ENCODE assay signal across 8 cellular contexts in genomic region chr9:135500071-135500524, GRCh38. TPM values are rescaled to one million over a fixed set of nuclear protein-coding genes. Genes with fewer than 3 reads are reported as not detected.
DNase-seq lines count a peak whose midpoint lies in the region; ATAC-seq, FAIRE-seq and TF ChIP-seq lines count a peak whose summit lies in the region.

No MANE protein-coding gene starts in this region.

- WGBS in GM12878 (ENCODE audit: insufficient coverage, insufficient replicate concordance, low lambda C conversion rate, missing lambda C conversion rate), result under 1% methylated on average over 23 of the region's 29 CpGs

- H3K4me3 ChIP-seq in HUES48 (ENCODE audit: low read depth, low read length), result peak overlapping the region; percentile 92
- H3K4me3 ChIP-seq in GM12878, result peak overlapping the region; percentile 78
- peak overlapping the region; percentile 68 to 88 for H3K4me3 ChIP-seq in kidney (ENCODE audit: low read length in 2 of 2)

- H3K4me1 ChIP-seq in HUES48 (ENCODE audit: control insufficient read depth, insufficient read depth, low read length), result peaks cover 16% of the 10 kb centered on the region
- peaks cover 17% of the 10 kb centered on the region for H3K4me1 ChIP-seq in GM12878 (ENCODE audit: control insufficient read depth, insufficient read depth, low read length)
- H3K4me1 ChIP-seq in kidney (ENCODE audit: control insufficient read depth in 1 of 2, insufficient read depth in 1 of 2, low read depth in 1 of 2, low read length in 2 of 2), result peaks cover 8 to 15% of the 10 kb centered on the region in 2 donors

- intact Hi-C loops in GM12878 (cut with micrococcal nuclease; ENCODE audit: unreplicated experiment), result no loop called here
- intact Hi-C loops in kidney (cut with DNase I), result no loop called here

- FAIRE-seq in GM12878 (lab: Jason Lieb, UNC) (no peak), kidney (lab: Jason Lieb, UNC) (no peak), GM19239 (lab: Jason Lieb, UNC) (no peak)

- peak overlapping the region; percentile 100 for H3K4me2 ChIP-seq in GM12878 (ENCODE audit: control insufficient read depth, insufficient read depth)

- H4K20me1 ChIP-seq in GM12878 (ENCODE audit: control insufficient read depth, insufficient read depth), result peaks cover 4% of the 10 kb centered on the region; the same call in 1 of the 2 replicates

- SMC1A ChIA-PET in GM12878 (lab: Charles Lee; ENCODE audit: uncharacterized antibody, unreplicated experiment), result no interaction called here

- H3K27ac ChIP-seq in HUES48 (ENCODE audit: low read depth, low read length), result no peak overlapping the region
- H3K27ac ChIP-seq in GM12878 (ENCODE audit: control insufficient read depth, insufficient read depth), result no peak overlapping the region
- H3K27ac ChIP-seq in kidney (ENCODE audit: low read depth in 2 of 2, low read length in 2 of 2), result peak overlapping the region; percentile 20 to 71
- H3K27ac ChIP-seq in substantia nigra (ENCODE audit: low read depth, low read length, poor library complexity, severe bottlenecking), result peak overlapping the region; percentile 79

- in situ Hi-C loops in GM12878 (cut with MboI), result no loop called here

- peaks cover 35% of the 10 kb centered on the region for H3K36me3 ChIP-seq in HUES48 (ENCODE audit: control insufficient read depth, insufficient read depth, low read length)
- peaks cover 10 to 22% of the 10 kb centered on the region in 2 experiments; a peak in 3 of 4 replicates for H3K36me3 ChIP-seq in GM12878 (ENCODE audit: control insufficient read depth in 2 of 2, insufficient read depth in 2 of 2, low read length in 1 of 2)
- H3K36me3 ChIP-seq in kidney (ENCODE audit: control insufficient read depth in 1 of 2, insufficient read depth in 2 of 2, low read length in 2 of 2), result peaks cover 12% of the 10 kb centered on the region in 2 donors

- POLR2A ChIA-PET in GM12878 (lab: Charles Lee), result no interaction called here

- H3K27me3 ChIP-seq in HUES48 (ENCODE audit: control insufficient read depth, insufficient read depth, low read length) (no peaks in the 10 kb centered on the region), GM12878 (replicated peaks in 1 of 2; ENCODE audit: control insufficient read depth in 2 of 2, insufficient read depth in 2 of 2, low read length in 1 of 2) (no peaks in the 10 kb centered on the region)

- CTCF ChIA-PET in GM12878 (lab: Yijun Ruan, JAX), result no interaction called here

- DNase-seq in GM12878 (ENCODE audit: low read depth, low spot score) (no peak), kidney (no peak), substantia nigra (lab: John Stamatoyannopoulos, UW) (peak in 3 of 49 donors; percentile 58 to 78 (median 59)), NCI-H446 treated with DMSO at 0.1 percent for 48 hours (lab: John Stamatoyannopoulos, UW) (no peak), GM19239 (ENCODE audit: insufficient read length, low spot score) (no peak)

- no TSS peak for BruUV-seq in GM12878 (replicated peaks; lab: Mats Ljungman, UMichigan)

- TF ChIP-seq POLR2A in GM12878 (IDR thresholded peaks at IDR 0.05; ENCODE audit: low read depth, low read length), result no peak

- ATAC-seq in GM19035 (IDR thresholded peaks at IDR 0.05; ENCODE audit: unreplicated experiment) (peak; percentile 4), GM12878 (peak; percentile 7), HG02973 (IDR thresholded peaks at IDR 0.05; ENCODE audit: unreplicated experiment) (no peak)

- TF ChIP-seq RAD21 in GM12878 (IDR thresholded peaks at IDR 0.05; ENCODE audit: insufficient read depth, low read depth, low read length), result no peak

- peak overlapping the region; percentile 86 for H2AFZ ChIP-seq in GM12878 (ENCODE audit: control insufficient read depth, low read depth, low read length)

- peaks cover 14% of the 10 kb centered on the region for H3K79me2 ChIP-seq in GM12878 (ENCODE audit: control insufficient read depth, insufficient read depth, low read length)

- H3K9me3 ChIP-seq in HUES48 (ENCODE audit: control insufficient read depth, insufficient read depth, low read length) (no peaks in the 10 kb centered on the region), GM12878 (replicated peaks; ENCODE audit: control insufficient read depth, insufficient read depth, low read length) (no peaks in the 10 kb centered on the region), kidney (ENCODE audit: control insufficient read depth in 1 of 2, low read length in 2 of 2) (no peaks in the 10 kb centered on the region)

- no peak for TF ChIP-seq EP300 in GM12878 (IDR thresholded peaks at IDR 0.05; ENCODE audit: borderline replicate concordance in 1 of 2, control insufficient read depth in 1 of 2, low read depth in 2 of 2, low read length in 2 of 2)

- no peak for TF ChIP-seq CTCF in GM12878 (IDR thresholded peaks at IDR 0.05 in 2 of 3, conservative IDR thresholded peaks at IDR 0.05 in 1 of 3; ENCODE audit: control insufficient read depth in 2 of 3, extremely low read depth in 1 of 3, insufficient read depth in 1 of 3, low read depth in 3 of 3, low read length in 3 of 3)
- TF ChIP-seq CTCF in kidney (IDR thresholded peaks at IDR 0.05; ENCODE audit: borderline replicate concordance, extremely low read depth, insufficient read depth), result no peak

- H3K9ac ChIP-seq in HUES48 (ENCODE audit: low read depth, low read length), result no peak overlapping the region
- H3K9ac ChIP-seq in GM12878 (ENCODE audit: control insufficient read depth, insufficient read depth, low read length), result peak overlapping the region; percentile 56
- peak overlapping the region; percentile 34 to 69 for H3K9ac ChIP-seq in kidney (ENCODE audit: low read length in 2 of 2)

- RAD21 ChIA-PET in GM12878 (lab: Charles Lee; ENCODE audit: unreplicated experiment), result no interaction called here

RNA-seq across cellular contexts. Expression of gene MRPS2, which starts 0.4 kb away (rescaled TPM):
- 15.0 and 26.5 TPM in 2 replicates for total RNA-seq in GM12878 (2013; cell fraction: nucleolus; rRNA removed)
- 78.5 and 86.9 TPM in 2 replicates for total RNA-seq in GM12878 (2014; rRNA removed)
- total RNA-seq in GM12878 (2014; rRNA removed; fragmentation: Illumina TruSeq; extraction: Trizol), result 33.4 and 42.2 TPM in 2 replicates
- 63.8 and 67.7 TPM in 2 replicates for total RNA-seq in GM12878 (2021)
- polyA plus RNA-seq in GM12878 (2011; ENCODE audit: low read depth), result 29.0 TPM
- polyA plus RNA-seq in GM12878 (2011; rRNA removed), result 24.1 and 71.4 TPM in 2 replicates
- polyA plus RNA-seq in GM12878 (2011; cell fraction: cytosol; rRNA removed), result 199 and 296 TPM in 2 replicates
- 180 and 192 TPM in 2 replicates for polyA plus RNA-seq in GM12878 (2011; cell fraction: nucleus; rRNA removed)
- 68.7 and 76.0 TPM in 2 replicates for polyA plus RNA-seq in GM12878 (2012)
- 14.3 and 61.9 TPM in 2 replicates for polyA plus RNA-seq in GM12878 (2014; fragmentation: Illumina TruSeq; extraction: Trizol)
- 10 to 100 TPM in 1 of 2 experiments, 1 to 10 TPM in 1; 3.3 to 14.5 TPM for polyA plus RNA-seq in GM12878 (2014; fragmentation: Nextera tagmentation; extraction: Ambion mirVana)
- 103 and 115 TPM in 2 replicates for polyA plus RNA-seq in GM12878 (2014; rRNA removed)
- polyA plus RNA-seq in GM12878 (2016; fragmentation: Nextera tagmentation; extraction: Ambion mirVana), result 100 to 1,000 TPM in 1 of 2 experiments, 10 to 100 TPM in 1; 97.8 to 101 TPM
- 99.2 and 154 TPM in 2 replicates for polyA minus RNA-seq in GM12878 (2011; rRNA and poly(A)+ RNA removed)
- polyA minus RNA-seq in GM12878 (2011; cell fraction: cytosol; rRNA and poly(A)+ RNA removed), result 49.2 and 60.8 TPM in 2 replicates
- 32.9 and 60.4 TPM in 2 replicates for polyA minus RNA-seq in GM12878 (2011; cell fraction: nucleus; rRNA and poly(A)+ RNA removed)
- 29.1 TPM for total RNA-seq in kidney
- 92.7 TPM for polyA plus RNA-seq in kidney (ENCODE audit: insufficient read depth, low read depth, low replicate concordance)

RNA-seq across cellular contexts. Expression of gene PPP1R26, which starts 20.5 kb away (rescaled TPM):
- total RNA-seq in GM12878 (2013; cell fraction: nucleolus; rRNA removed), result 4.1 and 7.5 TPM in 2 replicates
- total RNA-seq in GM12878 (2014; rRNA removed) (0.33 and 0.45 TPM in 2 replicates), GM12878 (2014; rRNA removed; fragmentation: Illumina TruSeq; extraction: Trizol) (0.14 and 0.18 TPM in 2 replicates), GM12878 (2021) (0.35 and 0.54 TPM in 2 replicates), kidney (22.0 TPM)
- 6.2 TPM for polyA plus RNA-seq in GM12878 (2011; ENCODE audit: low read depth)
- polyA plus RNA-seq in GM12878 (2011; rRNA removed) (1.5 and 1.9 TPM in 2 replicates), GM12878 (2014; fragmentation: Illumina TruSeq; extraction: Trizol) (0.07 TPM in 1 of 2 replicates, not detected in the other), GM12878 (2014; fragmentation: Nextera tagmentation; extraction: Ambion mirVana) (under 1 TPM; 0.02 to 0.04 TPM), GM12878 (2014; rRNA removed) (0.15 and 0.18 TPM in 2 replicates), GM12878 (2016; fragmentation: Nextera tagmentation; extraction: Ambion mirVana) (under 1 TPM; 0.09 to 0.62 TPM), kidney (ENCODE audit: insufficient read depth, low read depth, low replicate concordance) (10.2 TPM)
- 2.2 and 3.1 TPM in 2 replicates for polyA plus RNA-seq in GM12878 (2011; cell fraction: cytosol; rRNA removed)
- 5.8 and 6.5 TPM in 2 replicates for polyA plus RNA-seq in GM12878 (2011; cell fraction: nucleus; rRNA removed)
- 0.76 and 1.4 TPM in 2 replicates for polyA plus RNA-seq in GM12878 (2012)
- 1.5 and 2.9 TPM in 2 replicates for polyA minus RNA-seq in GM12878 (2011; rRNA and poly(A)+ RNA removed)
- 1.5 and 2.1 TPM in 2 replicates for polyA minus RNA-seq in GM12878 (2011; cell fraction: cytosol; rRNA and poly(A)+ RNA removed)
- 1.1 and 2.2 TPM in 2 replicates for polyA minus RNA-seq in GM12878 (2011; cell fraction: nucleus; rRNA and poly(A)+ RNA removed)

RNA-seq across cellular contexts. Expression of gene LCN1, which starts 21.1 kb away (rescaled TPM):
- not detected in 2 replicates for total RNA-seq in GM12878 (2013; cell fraction: nucleolus; rRNA removed)
- not detected in 2 replicates for total RNA-seq in GM12878 (2014; rRNA removed)
- total RNA-seq in GM12878 (2014; rRNA removed; fragmentation: Illumina TruSeq; extraction: Trizol), result not detected in 2 replicates
- total RNA-seq in GM12878 (2021), result not detected in 2 replicates
- polyA plus RNA-seq in GM12878 (2011; ENCODE audit: low read depth), result not detected
- not detected in 2 replicates for polyA plus RNA-seq in GM12878 (2011; rRNA removed)
- polyA plus RNA-seq in GM12878 (2011; cell fraction: cytosol; rRNA removed), result not detected in 2 replicates
- not detected in 2 replicates for polyA plus RNA-seq in GM12878 (2011; cell fraction: nucleus; rRNA removed)
- not detected in 2 replicates for polyA plus RNA-seq in GM12878 (2012)
- polyA plus RNA-seq in GM12878 (2014; fragmentation: Illumina TruSeq; extraction: Trizol), result not detected in 2 replicates
- polyA plus RNA-seq in GM12878 (2014; fragmentation: Nextera tagmentation; extraction: Ambion mirVana), result not detected
- polyA plus RNA-seq in GM12878 (2014; rRNA removed), result not detected in 2 replicates
- polyA plus RNA-seq in GM12878 (2016; fragmentation: Nextera tagmentation; extraction: Ambion mirVana), result not detected
- polyA minus RNA-seq in GM12878 (2011; rRNA and poly(A)+ RNA removed), result not detected in 2 replicates
- polyA minus RNA-seq in GM12878 (2011; cell fraction: cytosol; rRNA and poly(A)+ RNA removed), result not detected in 2 replicates
- not detected in 2 replicates for polyA minus RNA-seq in GM12878 (2011; cell fraction: nucleus; rRNA and poly(A)+ RNA removed)
- not detected for total RNA-seq in kidney
- polyA plus RNA-seq in kidney (ENCODE audit: insufficient read depth, low read depth, low replicate concordance), result not detected

RNA-seq across cellular contexts. Expression of gene OBP2A, which starts 45.8 kb away (rescaled TPM):
- total RNA-seq in GM12878 (2013; cell fraction: nucleolus; rRNA removed), result not detected in 2 replicates
- not detected in 2 replicates for total RNA-seq in GM12878 (2014; rRNA removed)
- total RNA-seq in GM12878 (2014; rRNA removed; fragmentation: Illumina TruSeq; extraction: Trizol), result not detected in 2 replicates
- total RNA-seq in GM12878 (2021), result not detected in 2 replicates
- polyA plus RNA-seq in GM12878 (2011; ENCODE audit: low read depth), result not detected
- not detected in 2 replicates for polyA plus RNA-seq in GM12878 (2011; rRNA removed)
- polyA plus RNA-seq in GM12878 (2011; cell fraction: cytosol; rRNA removed), result not detected in 2 replicates
- polyA plus RNA-seq in GM12878 (2011; cell fraction: nucleus; rRNA removed), result not detected in 2 replicates
- not detected in 2 replicates for polyA plus RNA-seq in GM12878 (2012)
- polyA plus RNA-seq in GM12878 (2014; fragmentation: Illumina TruSeq; extraction: Trizol), result not detected in 2 replicates
- polyA plus RNA-seq in GM12878 (2014; fragmentation: Nextera tagmentation; extraction: Ambion mirVana), result not detected
- not detected in 2 replicates for polyA plus RNA-seq in GM12878 (2014; rRNA removed)
- not detected for polyA plus RNA-seq in GM12878 (2016; fragmentation: Nextera tagmentation; extraction: Ambion mirVana)
- polyA minus RNA-seq in GM12878 (2011; rRNA and poly(A)+ RNA removed), result not detected in 2 replicates
- polyA minus RNA-seq in GM12878 (2011; cell fraction: cytosol; rRNA and poly(A)+ RNA removed), result not detected in 2 replicates
- not detected in 2 replicates for polyA minus RNA-seq in GM12878 (2011; cell fraction: nucleus; rRNA and poly(A)+ RNA removed)
- total RNA-seq in kidney, result not detected
- not detected for polyA plus RNA-seq in kidney (ENCODE audit: insufficient read depth, low read depth, low replicate concordance)

Comparison
In these comparisons a context has a peak if more than half of its experiments do, and no peak if none do; other contexts are left out.
1. H3K27ac ChIP-seq: peak in kidney (2 of 2) and substantia nigra (single experiment); none in HUES48 (single experiment) and GM12878 (single experiment).
2. Peak in every context shown above with its lines, with median percentiles within 50 percentile points of each other: H3K4me3 ChIP-seq.